In the genomic region with DNA sequence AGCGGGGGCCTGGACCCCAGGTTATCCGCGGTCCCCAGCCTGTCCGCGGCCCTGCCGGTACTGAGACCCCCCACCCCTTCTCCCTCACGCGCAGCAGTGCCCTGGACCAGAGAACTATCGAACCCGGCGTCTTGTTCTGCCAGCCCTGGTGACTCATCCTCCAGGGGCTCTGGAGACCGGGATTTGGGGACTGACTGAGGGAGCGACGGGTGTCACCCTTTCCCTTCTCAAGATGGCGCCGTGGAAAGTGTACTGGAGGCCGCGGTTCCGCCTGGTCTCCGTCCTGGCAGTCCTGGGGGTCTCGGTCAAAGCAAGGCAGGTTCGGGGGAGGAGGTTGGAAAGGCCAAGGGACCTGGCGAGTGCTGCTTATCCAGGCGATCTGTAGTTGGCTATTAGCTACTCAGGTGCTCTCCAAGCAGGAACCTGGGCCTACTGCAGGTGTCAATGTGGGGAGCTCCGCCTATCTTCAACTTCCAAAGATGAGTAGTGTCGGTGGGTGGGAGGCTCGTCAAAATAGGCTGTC, we compare ENCODE assay signal across 8 cellular contexts. TPM values are rescaled to one million over a fixed set of nuclear protein-coding genes. Genes with fewer than 3 reads are reported as not detected.
DNase-seq lines count a peak whose midpoint lies in the region; ATAC-seq lines count a peak whose summit lies in the region.

No MANE protein-coding gene starts in this region.

- H3K9me3 ChIP-seq in endocrine pancreas (ENCODE audit: control insufficient read depth, low read length) = no peaks in the 10 kb centered on the region
- H3K9me3 ChIP-seq in mononuclear cell (ENCODE audit: low read depth, low read length) = no peaks in the 10 kb centered on the region

- peaks cover 18% of the 10 kb centered on the region for H3K4me1 ChIP-seq in endocrine pancreas (ENCODE audit: control insufficient read depth, insufficient read depth, low read length)
- H3K4me1 ChIP-seq in mononuclear cell (ENCODE audit: insufficient read depth, low read length) = peaks cover 38% of the 10 kb centered on the region

- H3K36me3 Mint-ChIP-seq in activated CD8-positive, alpha-beta memory T cell treated with anti-CD3 and anti-CD28 coated beads, Interleukin-2, amount 10 ng/mL, durations not matched to agents 7 days and 5 days = peaks cover 26% of the 10 kb centered on the region
- H3K36me3 Mint-ChIP-seq in stimulated activated effector memory CD8-positive, alpha-beta T cell treated with anti-CD3 and anti-CD28 coated beads, Interleukin-12 subunit alpha, Interleukin-12 subunit beta, amount 100 ng/mL, for 72 hours = peaks cover 61% of the 10 kb centered on the region

- peaks cover 2% of the 10 kb centered on the region for H3K27me3 Mint-ChIP-seq in activated CD8-positive, alpha-beta memory T cell treated with anti-CD3 and anti-CD28 coated beads, Interleukin-2, amount 10 ng/mL, durations not matched to agents 7 days and 5 days

- H3K36me3 ChIP-seq in endocrine pancreas (ENCODE audit: control insufficient read depth, insufficient read depth, low read length) = no peaks in the 10 kb centered on the region

- no peaks in the 10 kb centered on the region for H3K9me3 Mint-ChIP-seq in activated CD8-positive, alpha-beta memory T cell treated with anti-CD3 and anti-CD28 coated beads, Interleukin-2, amount 10 ng/mL, durations not matched to agents 7 days and 5 days (ENCODE audit: low read depth)
- no peaks in the 10 kb centered on the region for H3K9me3 Mint-ChIP-seq in stimulated activated effector memory CD8-positive, alpha-beta T cell treated with anti-CD3 and anti-CD28 coated beads, Interleukin-12 subunit alpha, Interleukin-12 subunit beta, amount 100 ng/mL, for 72 hours

- H3K4me3 ChIP-seq in endocrine pancreas (ENCODE audit: control insufficient read depth, insufficient read depth, low read length) (peak overlapping the region; percentile 94), mononuclear cell (ENCODE audit: low read length) (peak overlapping the region; percentile 93)

- ATAC-seq in GM18909 (IDR thresholded peaks at IDR 0.05; ENCODE audit: poor library complexity, unreplicated experiment) (peak; percentile 17), HG02970 (IDR thresholded peaks at IDR 0.05; ENCODE audit: low FRiP score, unreplicated experiment) (peak; percentile 17)
- peak; percentile 15 for ATAC-seq in activated CD8-positive, alpha-beta memory T cell treated with anti-CD3 and anti-CD28 coated beads, Interleukin-2, amount 10 ng/mL, durations not matched to agents 7 days and 5 days
- ATAC-seq in stimulated activated effector memory CD8-positive, alpha-beta T cell treated with anti-CD3 and anti-CD28 coated beads, Interleukin-12 subunit alpha, Interleukin-12 subunit beta, amount 100 ng/mL, for 72 hours = peak; percentile 39

- H3K4me3 Mint-ChIP-seq in activated CD8-positive, alpha-beta memory T cell treated with anti-CD3 and anti-CD28 coated beads, Interleukin-2, amount 10 ng/mL, durations not matched to agents 7 days and 5 days = peak overlapping the region; percentile 89
- peak overlapping the region; percentile 97 for H3K4me3 Mint-ChIP-seq in stimulated activated effector memory CD8-positive, alpha-beta T cell treated with anti-CD3 and anti-CD28 coated beads, Interleukin-12 subunit alpha, Interleukin-12 subunit beta, amount 100 ng/mL, for 72 hours

- H3K27ac Mint-ChIP-seq in activated CD8-positive, alpha-beta memory T cell treated with anti-CD3 and anti-CD28 coated beads, Interleukin-2, amount 10 ng/mL, durations not matched to agents 7 days and 5 days = peak overlapping the region; percentile 98
- H3K27ac Mint-ChIP-seq in stimulated activated effector memory CD8-positive, alpha-beta T cell treated with anti-CD3 and anti-CD28 coated beads, Interleukin-12 subunit alpha, Interleukin-12 subunit beta, amount 100 ng/mL, for 72 hours = peak overlapping the region; percentile 99

- H3K27me3 ChIP-seq in endocrine pancreas (ENCODE audit: control insufficient read depth, insufficient read depth, low read length) = no peaks in the 10 kb centered on the region
- H3K27me3 ChIP-seq in mononuclear cell (ENCODE audit: insufficient read depth, low read length) = no peaks in the 10 kb centered on the region

- peak overlapping the region; percentile 96 for H3K9ac ChIP-seq in endocrine pancreas (ENCODE audit: control insufficient read depth, insufficient read depth, low read length)

- peak; percentile 0 for DNase-seq in NCI-H524 treated with DMSO at 0.1 percent for 48 hours (lab: John Stamatoyannopoulos, UW)
- DNase-seq in activated CD8-positive, alpha-beta memory T cell treated with anti-CD3 and anti-CD28 coated beads, Interleukin-2, amount 10 ng/mL, durations not matched to agents 7 days and 5 days = peak; percentile 68
- DNase-seq in stimulated activated effector memory CD8-positive, alpha-beta T cell treated with anti-CD3 and anti-CD28 coated beads, Interleukin-12 subunit alpha, Interleukin-12 subunit beta, amount 100 ng/mL, for 72 hours (ENCODE audit: low spot score in 2 of 2) = peak in 1 of 2 donors; percentile 85
- no peak for DNase-seq in NAMALWA (ENCODE audit: low spot score)

- CTCF ChIA-PET in activated CD8-positive, alpha-beta memory T cell treated with anti-CD3 and anti-CD28 coated beads, Interleukin-2, amount 10 ng/mL, durations not matched to agents 7 days and 5 days (lab: Charles Lee) = interaction anchor here (1.0 to 1.1 kb wide), 2 partner anchors 24 to 60 kb away, joined by 3 read pairs; no protein-coding TSS in a partner anchor

- peaks cover 46% of the 10 kb centered on the region for H3K4me1 Mint-ChIP-seq in activated CD8-positive, alpha-beta memory T cell treated with anti-CD3 and anti-CD28 coated beads, Interleukin-2, amount 10 ng/mL, durations not matched to agents 7 days and 5 days
- peaks cover 44% of the 10 kb centered on the region for H3K4me1 Mint-ChIP-seq in stimulated activated effector memory CD8-positive, alpha-beta T cell treated with anti-CD3 and anti-CD28 coated beads, Interleukin-12 subunit alpha, Interleukin-12 subunit beta, amount 100 ng/mL, for 72 hours

RNA-seq across cellular contexts. Expression of a gene that starts 0.7 kb away (rescaled TPM):
- 10 to 100 TPM; 57.3 to 59.7 TPM for total RNA-seq in activated CD8-positive, alpha-beta memory T cell treated with anti-CD3 and anti-CD28 coated beads, Interleukin-2, amount 10 ng/mL, durations not matched to agents 7 days and 5 days
- total RNA-seq in mononuclear cell = 150 TPM

RNA-seq across cellular contexts. Expression of a gene that starts 13.6 kb away (rescaled TPM):
- total RNA-seq in activated CD8-positive, alpha-beta memory T cell treated with anti-CD3 and anti-CD28 coated beads, Interleukin-2, amount 10 ng/mL, durations not matched to agents 7 days and 5 days = under 1 TPM in 1 of 2 experiments, not detected in 1; 0.66 TPM
- 0.73 TPM for total RNA-seq in mononuclear cell
